ENCODE assay signal across 2 cellular contexts in genomic region chr11:7911011-7911410, GRCh38.
TF ChIP-seq lines count a peak whose summit lies in the region.

No MANE protein-coding gene starts in this region.

TF ChIP-seq in GM23338, 12 proteins besides CTCF, POLR2A, EP300 and RAD21:
- TF ChIP-seq JUNB (IDR thresholded peaks at IDR 0.05; ENCODE audit: unreplicated experiment) (no peak), EZH2phosphoT487 (IDR thresholded peaks at IDR 0.05; ENCODE audit: unreplicated experiment) (no peak), NANOG (IDR thresholded peaks at IDR 0.05; ENCODE audit: borderline replicate concordance) (no peak), ETS1 (IDR thresholded peaks at IDR 0.05) (no peak), EZH2 (IDR thresholded peaks at IDR 0.05; ENCODE audit: low read depth, unreplicated experiment) (no peak), STAT1 (IDR thresholded peaks at IDR 0.05; ENCODE audit: unreplicated experiment) (no peak)
- TF ChIP-seq, protein P1, sequence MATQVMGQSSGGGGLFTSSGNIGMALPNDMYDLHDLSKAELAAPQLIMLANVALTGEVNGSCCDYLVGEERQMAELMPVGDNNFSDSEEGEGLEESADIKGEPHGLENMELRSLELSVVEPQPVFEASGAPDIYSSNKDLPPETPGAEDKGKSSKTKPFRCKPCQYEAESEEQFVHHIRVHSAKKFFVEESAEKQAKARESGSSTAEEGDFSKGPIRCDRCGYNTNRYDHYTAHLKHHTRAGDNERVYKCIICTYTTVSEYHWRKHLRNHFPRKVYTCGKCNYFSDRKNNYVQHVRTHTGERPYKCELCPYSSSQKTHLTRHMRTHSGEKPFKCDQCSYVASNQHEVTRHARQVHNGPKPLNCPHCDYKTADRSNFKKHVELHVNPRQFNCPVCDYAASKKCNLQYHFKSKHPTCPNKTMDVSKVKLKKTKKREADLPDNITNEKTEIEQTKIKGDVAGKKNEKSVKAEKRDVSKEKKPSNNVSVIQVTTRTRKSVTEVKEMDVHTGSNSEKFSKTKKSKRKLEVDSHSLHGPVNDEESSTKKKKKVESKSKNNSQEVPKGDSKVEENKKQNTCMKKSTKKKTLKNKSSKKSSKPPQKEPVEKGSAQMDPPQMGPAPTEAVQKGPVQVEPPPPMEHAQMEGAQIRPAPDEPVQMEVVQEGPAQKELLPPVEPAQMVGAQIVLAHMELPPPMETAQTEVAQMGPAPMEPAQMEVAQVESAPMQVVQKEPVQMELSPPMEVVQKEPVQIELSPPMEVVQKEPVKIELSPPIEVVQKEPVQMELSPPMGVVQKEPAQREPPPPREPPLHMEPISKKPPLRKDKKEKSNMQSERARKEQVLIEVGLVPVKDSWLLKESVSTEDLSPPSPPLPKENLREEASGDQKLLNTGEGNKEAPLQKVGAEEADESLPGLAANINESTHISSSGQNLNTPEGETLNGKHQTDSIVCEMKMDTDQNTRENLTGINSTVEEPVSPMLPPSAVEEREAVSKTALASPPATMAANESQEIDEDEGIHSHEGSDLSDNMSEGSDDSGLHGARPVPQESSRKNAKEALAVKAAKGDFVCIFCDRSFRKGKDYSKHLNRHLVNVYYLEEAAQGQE (IDR thresholded peaks at IDR 0.05; ENCODE audit: unreplicated experiment), result no peak
TF ChIP-seq in GM23338: peak in this region for 0.

TF ChIP-seq in H1, 55 proteins besides CTCF, POLR2A, EP300 and RAD21:
- TF ChIP-seq ATF3 (IDR thresholded peaks at IDR 0.05; ENCODE audit: insufficient read depth, low read depth, low read length), result no peak
- TF ChIP-seq SAP30 (IDR thresholded peaks at IDR 0.05; ENCODE audit: insufficient read depth, insufficient replicate concordance, low read length), result no peak
- TF ChIP-seq RNF2 (IDR thresholded peaks at IDR 0.05; ENCODE audit: borderline replicate concordance, low read depth, low read length, missing control alignments, poor library complexity, severe bottlenecking), result no peak
- TF ChIP-seq TBP (IDR thresholded peaks at IDR 0.05; ENCODE audit: low read depth, low read length), result no peak
- no peak for TF ChIP-seq EGR1 (IDR thresholded peaks at IDR 0.05; ENCODE audit: borderline replicate concordance, low read depth, low read length)
- no peak for TF ChIP-seq JUND (IDR thresholded peaks at IDR 0.05; ENCODE audit: low read length)
- no peak for TF ChIP-seq SIX5 (IDR thresholded peaks at IDR 0.05; ENCODE audit: low read depth, low read length)
- no peak for TF ChIP-seq RBBP5 (IDR thresholded peaks at IDR 0.05; ENCODE audit: borderline replicate concordance, low read depth, low read length)
- TF ChIP-seq CHD7 (IDR thresholded peaks at IDR 0.05; ENCODE audit: insufficient replicate concordance, low read length), result no peak
- no peak for TF ChIP-seq RFX5 (IDR thresholded peaks at IDR 0.05; ENCODE audit: borderline replicate concordance, low read depth, low read length)
- no peak for TF ChIP-seq SP1 (IDR thresholded peaks at IDR 0.05; ENCODE audit: low read depth, low read length)
- TF ChIP-seq BACH1 (IDR thresholded peaks at IDR 0.05; ENCODE audit: low read length), result no peak
- TF ChIP-seq, protein P2, sequence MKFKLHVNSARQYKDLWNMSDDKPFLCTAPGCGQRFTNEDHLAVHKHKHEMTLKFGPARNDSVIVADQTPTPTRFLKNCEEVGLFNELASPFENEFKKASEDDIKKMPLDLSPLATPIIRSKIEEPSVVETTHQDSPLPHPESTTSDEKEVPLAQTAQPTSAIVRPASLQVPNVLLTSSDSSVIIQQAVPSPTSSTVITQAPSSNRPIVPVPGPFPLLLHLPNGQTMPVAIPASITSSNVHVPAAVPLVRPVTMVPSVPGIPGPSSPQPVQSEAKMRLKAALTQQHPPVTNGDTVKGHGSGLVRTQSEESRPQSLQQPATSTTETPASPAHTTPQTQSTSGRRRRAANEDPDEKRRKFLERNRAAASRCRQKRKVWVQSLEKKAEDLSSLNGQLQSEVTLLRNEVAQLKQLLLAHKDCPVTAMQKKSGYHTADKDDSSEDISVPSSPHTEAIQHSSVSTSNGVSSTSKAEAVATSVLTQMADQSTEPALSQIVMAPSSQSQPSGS (IDR thresholded peaks at IDR 0.05; ENCODE audit: low read length), result no peak
- TF ChIP-seq ASH2L (IDR thresholded peaks at IDR 0.05; ENCODE audit: low read length), result no peak
- no peak for TF ChIP-seq SRF (IDR thresholded peaks at IDR 0.05; ENCODE audit: low read depth, low read length)
- TF ChIP-seq BCL11A (IDR thresholded peaks at IDR 0.05; ENCODE audit: low read depth in 2 of 2, low read length in 2 of 2), result no peak
TF ChIP-seq in H1: peak in this region for 0.
